In the genomic region with DNA sequence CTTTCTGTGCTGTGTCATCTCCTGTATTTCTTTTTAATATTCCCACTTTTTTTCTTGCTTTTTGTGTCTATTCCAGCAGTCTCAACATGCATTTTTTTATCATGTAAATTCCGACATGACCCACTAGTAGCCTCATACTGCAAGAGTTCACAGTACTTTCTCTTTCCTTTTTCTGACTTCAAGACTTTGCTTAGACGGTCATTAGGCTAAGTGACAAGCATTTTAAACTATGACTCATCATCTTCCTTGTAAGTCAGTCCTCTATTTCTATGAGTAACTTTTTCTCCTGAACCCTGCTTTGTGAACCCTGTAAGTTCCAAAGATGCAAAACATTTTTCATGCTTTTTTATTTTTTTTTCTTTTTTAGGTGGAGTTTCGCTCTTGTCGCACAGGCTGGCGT, we compare ENCODE assay signal across 9 cellular contexts.
DNase-seq lines count a peak whose midpoint lies in the region; ATAC-seq and TF ChIP-seq lines count a peak whose summit lies in the region.
"Had no signal": no experiment of that assay in that cellular context is flagged by ENCODE, and none has a peak within 500 bp of the region (broad histone marks: within the 10 kb centered on the region; RNA-seq: fewer than 3 reads in every experiment).

No MANE protein-coding gene starts in this region.

- H3K9me3 ChIP-seq in CD4-positive, alpha-beta T cell (ENCODE audit: control insufficient read depth, low read length), result no peaks in the 10 kb centered on the region

- DNase-seq in RKO (ENCODE audit: low spot score), result peak; percentile 58
- DNase-seq in myocyte (ENCODE audit: low read depth), result peak; percentile 48
- DNase-seq in putamen (ENCODE audit: low spot score), result no peak
- DNase-seq in CD4-positive, alpha-beta T cell, result no peak
- no peak for DNase-seq in NCI-H748 (lab: John Stamatoyannopoulos, UW; ENCODE audit: unreplicated experiment)
- DNase-seq: activated CD4-positive, alpha-beta T cell treated with anti-CD3 and anti-CD28 coated beads for 48 hours had no signal

- ATAC-seq in GM18519 (IDR thresholded peaks at IDR 0.05; ENCODE audit: low FRiP score, unreplicated experiment) (peak; percentile 77), HG02763 (IDR thresholded peaks at IDR 0.05; ENCODE audit: unreplicated experiment) (peak; percentile 82), GM21515 (IDR thresholded peaks at IDR 0.05; ENCODE audit: unreplicated experiment) (no peak)
- ATAC-seq in CD4-positive, alpha-beta T cell (ENCODE audit: poor library complexity), result no peak

- H3K27me3 ChIP-seq in CD4-positive, alpha-beta T cell (ENCODE audit: control insufficient read depth, insufficient read depth, low read length), result no peaks in the 10 kb centered on the region

- H3K36me3 Mint-ChIP-seq in CD4-positive, alpha-beta T cell (ENCODE audit: low read depth), result no peaks in the 10 kb centered on the region

- no peak overlapping the region for H3K4me3 Mint-ChIP-seq in CD4-positive, alpha-beta T cell

- H3K27ac Mint-ChIP-seq in CD4-positive, alpha-beta T cell, result no peak overlapping the region

- no peaks in the 10 kb centered on the region for H3K27me3 Mint-ChIP-seq in CD4-positive, alpha-beta T cell

- intact Hi-C loops in CD4-positive, alpha-beta T cell (cut with DNase I, micrococcal nuclease), result no loop called here

- CTCF ChIA-PET in CD4-positive, alpha-beta T cell (lab: Charles Lee), result no interaction called here

- POLR2A ChIA-PET in CD4-positive, alpha-beta T cell (lab: Charles Lee), result no interaction called here

- TF ChIP-seq CTCF in CD4-positive, alpha-beta T cell (IDR thresholded peaks at IDR 0.05), result no peak

- no peaks in the 10 kb centered on the region for H3K9me3 Mint-ChIP-seq in CD4-positive, alpha-beta T cell

- no peak overlapping the region for H3K27ac ChIP-seq in CD4-positive, alpha-beta T cell (ENCODE audit: low read depth, low read length)

- H3K4me1 Mint-ChIP-seq in CD4-positive, alpha-beta T cell (ENCODE audit: low read depth), result no peaks in the 10 kb centered on the region

Comparison
In these comparisons a context has a peak if more than half of its experiments do, and no peak if none do; other contexts are left out.
1. ATAC-seq: peak in GM18519 (single experiment) and HG02763 (single experiment); none in GM21515 (single experiment) and CD4-positive, alpha-beta T cell (single experiment).
2. DNase-seq: peak in RKO (single experiment) and myocyte (single experiment); none in putamen (single experiment), CD4-positive, alpha-beta T cell (0 of 10) and NCI-H748 (single experiment).